Comparison of ENCODE assay signal across 1 cellular context in genomic region chr4:5001641-5002040, GRCh38. TPM values are rescaled to one million over a fixed set of nuclear protein-coding genes. Genes with fewer than 3 reads are reported as not detected.
"Had no signal": no experiment of that assay in that cellular context is flagged by ENCODE, and none has a peak within 500 bp of the region (broad histone marks: within the 10 kb centered on the region; RNA-seq: fewer than 3 reads in every experiment).

No MANE protein-coding gene starts in this region.

RNA-seq across cellular contexts. Expression of gene CYTL1, which starts 17.6 kb away (rescaled TPM):
- total RNA-seq: HT-29 had no signal

RNA-seq across cellular contexts. Expression of gene STK32B, which starts 49.6 kb away (rescaled TPM):
- total RNA-seq: HT-29 had no signal
